10 cellular contexts compared by ENCODE assay signal in genomic region chr12:62683724-62684501, GRCh38.
DNase-seq lines count a peak whose midpoint lies in the region; ATAC-seq and TF ChIP-seq lines count a peak whose summit lies in the region.
"Had no signal": no experiment of that assay in that cellular context is flagged by ENCODE, and none has a peak within 500 bp of the region (broad histone marks: within the 10 kb centered on the region; RNA-seq: fewer than 3 reads in every experiment).

No MANE protein-coding gene starts in this region.

- no peaks in the 10 kb centered on the region for H3K9me3 ChIP-seq in HUES64 (ENCODE audit: insufficient read depth, low read depth, low read length)
- no peaks in the 10 kb centered on the region for H3K9me3 ChIP-seq in esophagus muscularis mucosa
- no peaks in the 10 kb centered on the region for H3K9me3 ChIP-seq in lung (ENCODE audit: control insufficient read depth in 2 of 2, insufficient read depth in 1 of 2, low read length in 1 of 2)
- no peaks in the 10 kb centered on the region for H3K9me3 ChIP-seq in testis
- H3K9me3 ChIP-seq: neutrophil had no signal

- no peaks in the 10 kb centered on the region for H3K27me3 ChIP-seq in HUES64 (ENCODE audit: insufficient read depth, low read length)
- H3K27me3 ChIP-seq in esophagus muscularis mucosa, result no peaks in the 10 kb centered on the region
- H3K27me3 ChIP-seq in lung (ENCODE audit: control insufficient read depth, insufficient read depth), result no peaks in the 10 kb centered on the region
- H3K27me3 ChIP-seq in testis, result no peaks in the 10 kb centered on the region
- H3K27me3 ChIP-seq: neutrophil had no signal

- no peak for DNase-seq in esophagus muscularis mucosa (ENCODE audit: extremely low spot score)
- peak; percentile 41 for DNase-seq in lung (ENCODE audit: low spot score)
- DNase-seq in testis, result peak; percentile 67
- no peak for DNase-seq in RKO (ENCODE audit: low spot score)
- DNase-seq in mesenteric fat pad (ENCODE audit: low spot score), result no peak
- DNase-seq in NCI-H1930 (lab: John Stamatoyannopoulos, UW), result no peak
- DNase-seq: DMS153 had no signal

- WGBS in HUES64, result 84% methylated on average over 7 of the region's 7 CpGs
- WGBS in esophagus muscularis mucosa, result 44% methylated on average over 7 of the region's 7 CpGs
- WGBS in lung, 2 donors, result 79 to 87% methylated on average over 7 of the region's 7 CpGs
- 54 to 56% methylated on average over 6 to 7 of the region's 7 CpGs for WGBS in testis, 2 donors

- H3K27ac ChIP-seq in HUES64 (ENCODE audit: low read depth, low read length) (peak overlapping the region; percentile 25), esophagus muscularis mucosa (replicated peaks in 1 of 4) (peak overlapping the region; percentile 61 to 75 (median 72)), lung (ENCODE audit: low read depth in 1 of 2, low read length in 1 of 2) (peak overlapping the region; percentile 24 to 74), testis (peak overlapping the region; percentile 60 to 78)
- H3K27ac ChIP-seq: neutrophil had no signal

- ATAC-seq in lung (ENCODE audit: insufficient read depth, low FRiP score) (peak; percentile 47), HG02885 (IDR thresholded peaks at IDR 0.05; ENCODE audit: poor library complexity, unreplicated experiment) (no peak)

- no peak overlapping the region for H3K4me3 ChIP-seq in HUES64 (ENCODE audit: low read length)
- no peak overlapping the region for H3K4me3 ChIP-seq in esophagus muscularis mucosa
- no peak overlapping the region for H3K4me3 ChIP-seq in lung
- H3K4me3 ChIP-seq in testis, result no peak overlapping the region

- H3K4me1 ChIP-seq in HUES64 (ENCODE audit: insufficient read depth, low read length) (peaks cover 27% of the 10 kb centered on the region), esophagus muscularis mucosa (peaks cover 0 to 29% (median 24%) of the 10 kb centered on the region in 4 donors), lung (ENCODE audit: control insufficient read depth in 2 of 2, insufficient read depth in 2 of 2, low read length in 2 of 2) (peaks cover 0 to 3% of the 10 kb centered on the region in 2 donors), testis (peaks cover 15% of the 10 kb centered on the region)

- TF ChIP-seq CTCF in esophagus muscularis mucosa (IDR thresholded peaks at IDR 0.05) (no peak), lung (IDR thresholded peaks at IDR 0.05; ENCODE audit: control extremely low read depth, extremely low read depth) (no peak), testis (IDR thresholded peaks at IDR 0.05) (no peak)

- intact Hi-C loops in esophagus muscularis mucosa (cut with DNase I), result no loop called here
- intact Hi-C loops in testis (cut with DNase I; ENCODE audit: low total_unique reads), result no loop called here

- H3K9ac ChIP-seq in HUES64 (ENCODE audit: low read depth, low read length), result peak overlapping the region; percentile 13; the same call in 1 of the 2 replicates

- peaks cover 2% of the 10 kb centered on the region; the same call in 1 of the 2 replicates for H3K36me3 ChIP-seq in HUES64 (ENCODE audit: insufficient read depth, low read length)
- no peaks in the 10 kb centered on the region for H3K36me3 ChIP-seq in esophagus muscularis mucosa
- H3K36me3 ChIP-seq in lung (ENCODE audit: control insufficient read depth in 2 of 2, insufficient read depth in 2 of 2, low read length in 2 of 2), result no peaks in the 10 kb centered on the region
- H3K36me3 ChIP-seq in testis (ENCODE audit: low read depth, missing control alignments), result no peaks in the 10 kb centered on the region

- TF ChIP-seq EP300 in esophagus muscularis mucosa (IDR thresholded peaks at IDR 0.05), result no peak

- TF ChIP-seq POLR2A in esophagus muscularis mucosa (IDR thresholded peaks at IDR 0.05; ENCODE audit: low read depth) (no peak), testis (IDR thresholded peaks at IDR 0.05) (no peak)

Comparison
In these comparisons a context has a peak if more than half of its experiments do, and no peak if none do; other contexts are left out.
1. DNase-seq: peak in lung (single experiment) and testis (single experiment); none in esophagus muscularis mucosa (single experiment), RKO (single experiment), mesenteric fat pad (single experiment) and NCI-H1930 (0 of 2).
2. Peak in every context shown above with its lines, with median percentiles within 50 percentile points of each other: H3K27ac ChIP-seq.